In genomic region chr2:222733846-222734689, GRCh38 we compare ENCODE assay signal across 13 cellular contexts.
A peak's percentile ranks its signal among the peaks of the same experiment; 100 is the strongest.
DNase-seq lines count a peak whose midpoint lies in the region; ATAC-seq, FAIRE-seq and TF ChIP-seq lines count a peak whose summit lies in the region.
"Had no signal": no experiment of that assay in that cellular context is flagged by ENCODE, and none has a peak within 500 bp of the region (broad histone marks: within the 10 kb centered on the region; RNA-seq: fewer than 3 reads in every experiment).

No MANE protein-coding gene starts in this region.

- H3K9ac ChIP-seq in colonic mucosa (ENCODE audit: low read depth in 2 of 2, low read length in 2 of 2) (no peak overlapping the region), mesenchymal stem cell (ENCODE audit: low read length) (no peak overlapping the region)

- H3K36me3 ChIP-seq in colonic mucosa (no peaks in the 10 kb centered on the region), mesenchymal stem cell (ENCODE audit: control insufficient read depth in 1 of 2, insufficient read depth in 2 of 2, low read depth in 1 of 2, low read length in 2 of 2) (no peaks in the 10 kb centered on the region)

- H2BK120ac ChIP-seq in mesenchymal stem cell (ENCODE audit: low read depth, low read length): peak overlapping the region; percentile 39

- no peak overlapping the region for H3K4ac ChIP-seq in mesenchymal stem cell (ENCODE audit: low read depth in 1 of 2, low read length in 2 of 2)

- H2BK5ac ChIP-seq in mesenchymal stem cell (ENCODE audit: low read depth, low read length, poor library complexity, severe bottlenecking): no peak overlapping the region

- no peak overlapping the region for H2AK5ac ChIP-seq in mesenchymal stem cell (ENCODE audit: low read length, severe bottlenecking)

- H3K4me1 Mint-ChIP-seq in HFFc6 (ENCODE audit: low read depth): peaks cover 84% of the 10 kb centered on the region

- no peak overlapping the region for H4K8ac ChIP-seq in mesenchymal stem cell (ENCODE audit: low read length)

- H3K9me3 ChIP-seq in colonic mucosa: no peaks in the 10 kb centered on the region
- no peaks in the 10 kb centered on the region for H3K9me3 ChIP-seq in mesenchymal stem cell (ENCODE audit: control insufficient read depth, low read length)

- no peaks in the 10 kb centered on the region for H3K9me3 Mint-ChIP-seq in HFFc6
- H3K9me3 Mint-ChIP-seq: activated naive CD8-positive, alpha-beta T cell treated with anti-CD3 and anti-CD28 coated beads, Interleukin-2, amount 50 U/mL, for 24 hours had no signal

- no peak overlapping the region for H3K4me2 ChIP-seq in mesenchymal stem cell (ENCODE audit: low read length, poor library complexity, severe bottlenecking)

- no peak for ATAC-seq in HG02763 (IDR thresholded peaks at IDR 0.05; ENCODE audit: unreplicated experiment)
- ATAC-seq: activated naive CD8-positive, alpha-beta T cell treated with anti-CD3 and anti-CD28 coated beads, Interleukin-2, amount 50 U/mL, for 24 hours; esophagus mucosa had no signal

- TF ChIP-seq POLR2A in H54 (IDR thresholded peaks at IDR 0.05; ENCODE audit: low read depth, low read length): no peak

- H3K23ac ChIP-seq in mesenchymal stem cell (ENCODE audit: low read length in 2 of 2): no peak overlapping the region

- H3K14ac ChIP-seq in mesenchymal stem cell (ENCODE audit: low read length in 2 of 2): peak overlapping the region in 1 of 2 experiments; percentile 59

- H3K27me3 ChIP-seq in colonic mucosa: no peaks in the 10 kb centered on the region
- no peaks in the 10 kb centered on the region for H3K27me3 ChIP-seq in mesenchymal stem cell (ENCODE audit: control insufficient read depth in 1 of 2, insufficient read depth in 1 of 2, low read length in 2 of 2)

- TF ChIP-seq CTCF in HFFc6 (IDR thresholded peaks at IDR 0.05): no peak
- TF ChIP-seq CTCF in colonic mucosa (IDR thresholded peaks at IDR 0.05): no peak

- no peak overlapping the region for H3K4me3 ChIP-seq in colonic mucosa
- peak overlapping the region in 1 of 2 experiments; percentile 10 for H3K4me3 ChIP-seq in mesenchymal stem cell (ENCODE audit: insufficient read depth in 1 of 2, low read depth in 1 of 2, low read length in 2 of 2)

- H2AFZ ChIP-seq in mesenchymal stem cell (ENCODE audit: low read depth, low read length): peak overlapping the region; percentile 56

- intact Hi-C loops in colonic mucosa (cut with DNase I): no loop called here

- no peaks in the 10 kb centered on the region; the same call in 1 of the 2 replicates for H3K27me3 Mint-ChIP-seq in HFFc6 (ENCODE audit: insufficient read depth)

- H3K27ac ChIP-seq in colonic mucosa (peak overlapping the region; percentile 32), mesenchymal stem cell (ENCODE audit: low read length, poor library complexity, severe bottlenecking) (no peak overlapping the region), temporal lobe (ENCODE audit: low read depth, low read length) (peak overlapping the region; percentile 57)

- DNase-seq in HFFc6 (peak; percentile 31), colonic mucosa (peak; percentile 53), mesenchymal stem cell (peak; percentile 32), H54 (ENCODE audit: insufficient read length, low spot score) (no peak), NCI-H187 treated with DMSO at 0.1 percent for 48 hours (lab: John Stamatoyannopoulos, UW) (no peak), iPS-NIHi11 (ENCODE audit: low spot score) (no peak)
- DNase-seq: activated CD4-positive, alpha-beta T cell treated with anti-CD3 and anti-CD28 coated beads, Interleukin-2, amount 50 U/mL, for 1 hour; activated naive CD8-positive, alpha-beta T cell treated with anti-CD3 and anti-CD28 coated beads, Interleukin-2, amount 50 U/mL, for 24 hours; DMS 273 treated with DMSO at 0.1 percent for 48 hours; NCI-H526 treated with DMSO at 0.1 percent for 48 hours had no signal

- no peak overlapping the region for H3K18ac ChIP-seq in mesenchymal stem cell (ENCODE audit: low read depth in 1 of 2, low read length in 2 of 2)

- peak overlapping the region; percentile 47 for H3K27ac Mint-ChIP-seq in HFFc6
- H3K27ac Mint-ChIP-seq: activated naive CD8-positive, alpha-beta T cell treated with anti-CD3 and anti-CD28 coated beads, Interleukin-2, amount 50 U/mL, for 24 hours had no signal

- H3K4me1 ChIP-seq in colonic mucosa (no peaks in the 10 kb centered on the region), mesenchymal stem cell (ENCODE audit: control insufficient read depth, insufficient read depth, low read depth, low read length) (peaks cover 2% of the 10 kb centered on the region)

- peak overlapping the region; percentile 29; the same call in 1 of the 2 replicates for H3K4me3 Mint-ChIP-seq in HFFc6
- H3K4me3 Mint-ChIP-seq: activated naive CD8-positive, alpha-beta T cell treated with anti-CD3 and anti-CD28 coated beads, Interleukin-2, amount 50 U/mL, for 24 hours had no signal

- H2BK15ac ChIP-seq in mesenchymal stem cell (ENCODE audit: low read depth, poor library complexity, severe bottlenecking): no peak overlapping the region

- H3K79me1 ChIP-seq in mesenchymal stem cell (replicated peaks; ENCODE audit: low read length, poor library complexity, severe bottlenecking): no peaks in the 10 kb centered on the region

- 90% methylated on average over 10 of the region's 10 CpGs for WGBS in mesenchymal stem cell

- no peak overlapping the region for H4K91ac ChIP-seq in mesenchymal stem cell (ENCODE audit: low read length)

- no peak for FAIRE-seq in H54 (lab: Jason Lieb, UNC)

- H2BK12ac ChIP-seq in mesenchymal stem cell (ENCODE audit: low read length in 2 of 2): peak overlapping the region in 1 of 2 experiments; percentile 64

- H3K36me3 Mint-ChIP-seq in HFFc6 (ENCODE audit: low read depth): peaks cover 8% of the 10 kb centered on the region; the same call in 1 of the 2 replicates

Comparison
In these comparisons a context has a peak if more than half of its experiments do, and no peak if none do; other contexts are left out.
1. DNase-seq: peak in HFFc6 (single experiment), colonic mucosa (single experiment) and mesenchymal stem cell (single experiment); none in H54 (single experiment), NCI-H187 treated with DMSO at 0.1 percent for 48 hours (single experiment) and iPS-NIHi11 (single experiment).